1 cellular context compared by ENCODE assay signal in the genomic region with DNA sequence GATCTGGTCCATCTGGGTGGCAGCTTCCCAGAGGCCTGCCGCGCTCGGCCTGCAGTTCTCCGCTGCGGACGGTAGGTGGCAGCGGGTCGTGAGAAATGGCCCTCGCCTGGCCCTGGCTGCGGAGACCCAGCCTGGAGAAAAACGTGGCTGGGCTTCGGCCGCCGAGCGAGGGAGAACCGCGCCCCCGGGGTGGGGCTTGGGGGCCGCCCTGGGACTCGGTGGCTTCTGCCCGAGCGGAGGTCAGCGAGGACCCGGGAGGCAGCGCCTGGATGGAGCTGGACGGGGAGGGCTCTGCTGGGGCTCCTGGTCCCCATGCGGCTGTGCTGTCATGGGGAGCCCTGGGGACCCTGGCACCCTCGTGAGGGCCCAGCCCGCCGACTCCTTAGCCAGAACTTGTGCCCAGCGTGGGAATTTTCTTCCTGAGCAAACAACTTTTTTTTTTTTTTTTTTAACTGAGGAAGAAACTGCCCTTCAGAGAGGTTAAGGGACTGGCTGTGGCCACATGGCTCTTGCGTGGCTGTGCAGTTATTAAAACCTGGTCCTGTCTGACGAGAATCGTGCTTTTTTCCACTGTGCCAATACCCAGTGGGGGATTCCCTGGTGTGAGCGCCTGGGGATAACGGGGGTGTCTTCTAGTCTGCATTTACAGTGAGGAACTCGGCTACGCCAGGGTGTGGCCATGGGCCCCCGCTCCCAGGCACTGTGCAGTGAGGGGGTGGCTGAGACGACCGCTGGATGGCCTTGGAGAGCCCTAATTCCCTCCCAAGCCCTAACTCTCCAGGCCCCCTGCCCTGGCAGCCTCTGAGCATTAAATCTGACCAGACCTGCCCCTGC.
TF ChIP-seq lines count a peak whose summit lies in the region.

No MANE protein-coding gene starts in this region.

TF ChIP-seq in K562, 482 proteins besides CTCF, POLR2A, EP300 and RAD21 (continued from another document and continues in another):
- TF ChIP-seq, protein P1, sequence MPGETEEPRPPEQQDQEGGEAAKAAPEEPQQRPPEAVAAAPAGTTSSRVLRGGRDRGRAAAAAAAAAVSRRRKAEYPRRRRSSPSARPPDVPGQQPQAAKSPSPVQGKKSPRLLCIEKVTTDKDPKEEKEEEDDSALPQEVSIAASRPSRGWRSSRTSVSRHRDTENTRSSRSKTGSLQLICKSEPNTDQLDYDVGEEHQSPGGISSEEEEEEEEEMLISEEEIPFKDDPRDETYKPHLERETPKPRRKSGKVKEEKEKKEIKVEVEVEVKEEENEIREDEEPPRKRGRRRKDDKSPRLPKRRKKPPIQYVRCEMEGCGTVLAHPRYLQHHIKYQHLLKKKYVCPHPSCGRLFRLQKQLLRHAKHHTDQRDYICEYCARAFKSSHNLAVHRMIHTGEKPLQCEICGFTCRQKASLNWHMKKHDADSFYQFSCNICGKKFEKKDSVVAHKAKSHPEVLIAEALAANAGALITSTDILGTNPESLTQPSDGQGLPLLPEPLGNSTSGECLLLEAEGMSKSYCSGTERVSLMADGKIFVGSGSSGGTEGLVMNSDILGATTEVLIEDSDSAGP (CRISPR knock-in tag; IDR thresholded peaks at IDR 0.05) = no peak
- TF ChIP-seq DMBX1 (CRISPR knock-in tag; IDR thresholded peaks at IDR 0.05; ENCODE audit: borderline replicate concordance) = no peak
- TF ChIP-seq ZNF41 (CRISPR knock-in tag; conservative IDR thresholded peaks at IDR 0.05) = peak; percentile 18; the same call in 1 of the 2 replicates
- no peak for TF ChIP-seq ARNT (IDR thresholded peaks at IDR 0.05)
- TF ChIP-seq, protein P2, sequence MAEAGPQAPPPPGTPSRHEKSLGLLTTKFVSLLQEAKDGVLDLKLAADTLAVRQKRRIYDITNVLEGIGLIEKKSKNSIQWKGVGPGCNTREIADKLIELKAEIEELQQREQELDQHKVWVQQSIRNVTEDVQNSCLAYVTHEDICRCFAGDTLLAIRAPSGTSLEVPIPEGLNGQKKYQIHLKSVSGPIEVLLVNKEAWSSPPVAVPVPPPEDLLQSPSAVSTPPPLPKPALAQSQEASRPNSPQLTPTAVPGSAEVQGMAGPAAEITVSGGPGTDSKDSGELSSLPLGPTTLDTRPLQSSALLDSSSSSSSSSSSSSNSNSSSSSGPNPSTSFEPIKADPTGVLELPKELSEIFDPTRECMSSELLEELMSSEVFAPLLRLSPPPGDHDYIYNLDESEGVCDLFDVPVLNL (CRISPR knock-in tag; IDR thresholded peaks at IDR 0.05; ENCODE audit: low read depth) = no peak
- TF ChIP-seq KDM4B (IDR thresholded peaks at IDR 0.05; ENCODE audit: borderline replicate concordance in 2 of 2, low read depth in 1 of 2) = 0 out of 4 replicates have a peak, but pooled peaks of 1 of the 2 experiments have one; percentile 18
- no peak for TF ChIP-seq ARID3A (IDR thresholded peaks at IDR 0.05; ENCODE audit: borderline replicate concordance, low read depth, low read length)
- no peak for TF ChIP-seq CREB1 (IDR thresholded peaks at IDR 0.05)
- TF ChIP-seq CREB1 (CRISPR knock-in tag; IDR thresholded peaks at IDR 0.05) = peak; percentile 17; the same call in 1 of the 2 replicates
- TF ChIP-seq CBX8 (IDR thresholded peaks at IDR 0.05; ENCODE audit: borderline replicate concordance, extremely low read depth, low read depth, low read length, poor library complexity, severe bottlenecking) = no peak
- TF ChIP-seq PURB (CRISPR knock-in tag; IDR thresholded peaks at IDR 0.05; ENCODE audit: low read depth) = no peak
- no peak for TF ChIP-seq FOXP1 (CRISPR knock-in tag; IDR thresholded peaks at IDR 0.05)
- TF ChIP-seq E2F3 (CRISPR knock-in tag; IDR thresholded peaks at IDR 0.05) = no peak
- TF ChIP-seq, protein P3, sequence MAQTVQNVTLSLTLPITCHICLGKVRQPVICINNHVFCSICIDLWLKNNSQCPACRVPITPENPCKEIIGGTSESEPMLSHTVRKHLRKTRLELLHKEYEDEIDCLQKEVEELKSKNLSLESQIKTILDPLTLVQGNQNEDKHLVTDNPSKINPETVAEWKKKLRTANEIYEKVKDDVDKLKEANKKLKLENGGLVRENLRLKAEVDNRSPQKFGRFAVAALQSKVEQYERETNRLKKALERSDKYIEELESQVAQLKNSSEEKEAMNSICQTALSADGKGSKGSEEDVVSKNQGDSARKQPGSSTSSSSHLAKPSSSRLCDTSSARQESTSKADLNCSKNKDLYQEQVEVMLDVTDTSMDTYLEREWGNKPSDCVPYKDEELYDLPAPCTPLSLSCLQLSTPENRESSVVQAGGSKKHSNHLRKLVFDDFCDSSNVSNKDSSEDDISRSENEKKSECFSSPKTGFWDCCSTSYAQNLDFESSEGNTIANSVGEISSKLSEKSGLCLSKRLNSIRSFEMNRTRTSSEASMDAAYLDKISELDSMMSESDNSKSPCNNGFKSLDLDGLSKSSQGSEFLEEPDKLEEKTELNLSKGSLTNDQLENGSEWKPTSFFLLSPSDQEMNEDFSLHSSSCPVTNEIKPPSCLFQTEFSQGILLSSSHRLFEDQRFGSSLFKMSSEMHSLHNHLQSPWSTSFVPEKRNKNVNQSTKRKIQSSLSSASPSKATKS (CRISPR knock-in tag; IDR thresholded peaks at IDR 0.05) = no peak
- TF ChIP-seq, protein P4, sequence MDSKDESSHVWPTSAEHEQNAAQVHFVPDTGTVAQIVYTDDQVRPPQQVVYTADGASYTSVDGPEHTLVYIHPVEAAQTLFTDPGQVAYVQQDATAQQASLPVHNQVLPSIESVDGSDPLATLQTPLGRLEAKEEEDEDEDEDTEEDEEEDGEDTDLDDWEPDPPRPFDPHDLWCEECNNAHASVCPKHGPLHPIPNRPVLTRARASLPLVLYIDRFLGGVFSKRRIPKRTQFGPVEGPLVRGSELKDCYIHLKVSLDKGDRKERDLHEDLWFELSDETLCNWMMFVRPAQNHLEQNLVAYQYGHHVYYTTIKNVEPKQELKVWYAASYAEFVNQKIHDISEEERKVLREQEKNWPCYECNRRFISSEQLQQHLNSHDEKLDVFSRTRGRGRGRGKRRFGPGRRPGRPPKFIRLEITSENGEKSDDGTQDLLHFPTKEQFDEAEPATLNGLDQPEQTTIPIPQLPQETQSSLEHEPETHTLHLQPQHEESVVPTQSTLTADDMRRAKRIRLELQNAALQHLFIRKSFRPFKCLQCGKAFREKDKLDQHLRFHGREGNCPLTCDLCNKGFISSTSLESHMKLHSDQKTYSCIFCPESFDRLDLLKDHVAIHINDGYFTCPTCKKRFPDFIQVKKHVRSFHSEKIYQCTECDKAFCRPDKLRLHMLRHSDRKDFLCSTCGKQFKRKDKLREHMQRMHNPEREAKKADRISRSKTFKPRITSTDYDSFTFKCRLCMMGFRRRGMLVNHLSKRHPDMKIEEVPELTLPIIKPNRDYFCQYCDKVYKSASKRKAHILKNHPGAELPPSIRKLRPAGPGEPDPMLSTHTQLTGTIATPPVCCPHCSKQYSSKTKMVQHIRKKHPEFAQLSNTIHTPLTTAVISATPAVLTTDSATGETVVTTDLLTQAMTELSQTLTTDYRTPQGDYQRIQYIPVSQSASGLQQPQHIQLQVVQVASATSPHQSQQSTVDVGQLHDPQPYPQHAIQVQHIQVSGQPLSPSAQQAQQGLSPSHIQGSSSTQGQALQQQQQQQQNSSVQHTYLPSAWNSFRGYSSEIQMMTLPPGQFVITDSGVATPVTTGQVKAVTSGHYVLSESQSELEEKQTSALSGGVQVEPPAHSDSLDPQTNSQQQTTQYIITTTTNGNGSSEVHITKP (IDR thresholded peaks at IDR 0.05; ENCODE audit: partially characterized antibody) = no peak
- no peak for TF ChIP-seq FOSL1 (tag; conservative IDR thresholded peaks at IDR 0.05)
- no peak for TF ChIP-seq TAF15 (IDR thresholded peaks at IDR 0.05; ENCODE audit: low read depth, low read length)
- TF ChIP-seq THRAP3 (IDR thresholded peaks at IDR 0.05; ENCODE audit: borderline replicate concordance) = no peak
- no peak for TF ChIP-seq ARHGAP35 (IDR thresholded peaks at IDR 0.05; ENCODE audit: partially characterized antibody)
- TF ChIP-seq ZNF668 (CRISPR knock-in tag; IDR thresholded peaks at IDR 0.05) = no peak
- TF ChIP-seq CBX2 (IDR thresholded peaks at IDR 0.05; ENCODE audit: insufficient read depth, low read length, poor library complexity, severe bottlenecking) = no peak
- no peak for TF ChIP-seq NCOA6 (IDR thresholded peaks at IDR 0.05)
- TF ChIP-seq TAL1 (IDR thresholded peaks at IDR 0.05) = no peak
- TF ChIP-seq RBM22 (IDR thresholded peaks at IDR 0.05; ENCODE audit: low read depth, low read length, poor library complexity, severe bottlenecking) = no peak
- TF ChIP-seq HDAC1 (IDR thresholded peaks at IDR 0.05) = no peak; a peak in 1 of 4 replicates
- TF ChIP-seq ZNF197 (CRISPR knock-in tag; IDR thresholded peaks at IDR 0.05; ENCODE audit: low read depth) = no peak
- TF ChIP-seq CUX1 (CRISPR knock-in tag; IDR thresholded peaks at IDR 0.05) = no peak
- no peak for TF ChIP-seq CSDE1 (IDR thresholded peaks at IDR 0.05)
- TF ChIP-seq DEAF1 (CRISPR knock-in tag; IDR thresholded peaks at IDR 0.05) = 0 out of 2 replicates have a peak, but pooled peaks have one; percentile 47
- no peak for TF ChIP-seq BRD9 (IDR thresholded peaks at IDR 0.05; ENCODE audit: low read depth, partially characterized antibody)
- no peak for TF ChIP-seq ETV5 (CRISPR knock-in tag; IDR thresholded peaks at IDR 0.05; ENCODE audit: low read depth)
- TF ChIP-seq JUN (IDR thresholded peaks at IDR 0.05; ENCODE audit: borderline replicate concordance, low read depth, low read length) = peak; percentile 22; the same call in 1 of the 2 replicates
- no peak for TF ChIP-seq JUN (CRISPR knock-in tag; IDR thresholded peaks at IDR 0.05; ENCODE audit: borderline replicate concordance)
- no peak for TF ChIP-seq NELFE (IDR thresholded peaks at IDR 0.05; ENCODE audit: insufficient read depth, insufficient read length)
- TF ChIP-seq MYNN (IDR thresholded peaks at IDR 0.05) = 0 out of 2 replicates have a peak, but pooled peaks have one; percentile 31
- TF ChIP-seq MYNN (CRISPR knock-in tag; IDR thresholded peaks at IDR 0.05) = no peak
- peak; percentile 25; the same call in 1 of the 2 replicates for TF ChIP-seq TCF3 (CRISPR knock-in tag; IDR thresholded peaks at IDR 0.05)
- TF ChIP-seq PRMT5 (CRISPR knock-in tag; IDR thresholded peaks at IDR 0.05) = no peak
- TF ChIP-seq, protein P5, sequence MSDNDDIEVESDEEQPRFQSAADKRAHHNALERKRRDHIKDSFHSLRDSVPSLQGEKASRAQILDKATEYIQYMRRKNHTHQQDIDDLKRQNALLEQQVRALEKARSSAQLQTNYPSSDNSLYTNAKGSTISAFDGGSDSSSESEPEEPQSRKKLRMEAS (CRISPR knock-in tag; IDR thresholded peaks at IDR 0.05) = peak; percentile 67
- TF ChIP-seq SOX6 (IDR thresholded peaks at IDR 0.05) = no peak
- TF ChIP-seq SIN3A (IDR thresholded peaks at IDR 0.05; ENCODE audit: borderline replicate concordance in 2 of 2, control insufficient read depth in 1 of 2, low read depth in 2 of 2, low read length in 2 of 2) = peak in 1 of 2 experiments; percentile 28; a peak in 1 of 4 replicates
- no peak for TF ChIP-seq NUFIP1 (IDR thresholded peaks at IDR 0.05; ENCODE audit: partially characterized antibody)
- TF ChIP-seq OTX1 (CRISPR knock-in tag; IDR thresholded peaks at IDR 0.05) = no peak
